Comparison of ENCODE assay signal across 18 cellular contexts in genomic region chr4:679571-680083, GRCh38. TPM values are rescaled to one million over a fixed set of nuclear protein-coding genes. Genes with fewer than 3 reads are reported as not detected.
"Had no signal": no experiment of that assay in that cellular context is flagged by ENCODE, and none has a peak within 500 bp of the region (broad histone marks: within the 10 kb centered on the region; RNA-seq: fewer than 3 reads in every experiment).

No MANE protein-coding gene starts in this region.

- H3K27me3 Mint-ChIP-seq: activated naive CD8-positive, alpha-beta T cell had no signal

- H3K27ac Mint-ChIP-seq: activated naive CD8-positive, alpha-beta T cell; brain had no signal

- H3K27me3 ChIP-seq: esophagus squamous epithelium, testis had no signal

- H3K36me3 Mint-ChIP-seq: activated naive CD8-positive, alpha-beta T cell; brain had no signal

- H3K9me3 Mint-ChIP-seq: brain had no signal

- H3K4me3 ChIP-seq: coronary artery, testis had no signal

- H3K9me3 ChIP-seq: esophagus squamous epithelium, lower lobe of right lung, stomach, testis had no signal

- H3K36me3 ChIP-seq: esophagus squamous epithelium, lower lobe of right lung, stomach had no signal

- DNase-seq: activated CD4-positive, alpha-beta T cell treated with anti-CD3 and anti-CD28 coated beads for 4 hours; activated CD8-positive, alpha-beta memory T cell treated with anti-CD3 and anti-CD28 coated beads, Interleukin-2, amount 50 U/mL, for 48 hours; activated gamma-delta T cell treated with Interleukin-2 at 50 U/mL for 16 hours; amniotic stem cell; central memory CD4-positive, alpha-beta T cell; effector CD4-positive, alpha-beta T cell; esophagus squamous epithelium; hippocampal formation; kidney glomerular epithelial cell; stimulated activated CD4-positive, alpha-beta T cell treated with anti-CD3 and anti-CD28 coated beads, Interleukin-4, amount 100 ng/mL, for 24 hours; stomach; T-helper 2 cell; testis had no signal

- H3K27ac ChIP-seq: coronary artery, testis had no signal

RNA-seq across cellular contexts. Expression of gene SLC49A3, which starts 9.3 kb away (rescaled TPM):
- total RNA-seq: myocyte had no signal
